ENCODE assay signal across 9 cellular contexts in genomic region chr11:66546368-66546965, GRCh38. TPM values are rescaled to one million over a fixed set of nuclear protein-coding genes. Genes with fewer than 3 reads are reported as not detected.
A peak's percentile ranks its signal among the peaks of the same experiment; 100 is the strongest.
DNase-seq lines count a peak whose midpoint lies in the region; FAIRE-seq and TF ChIP-seq lines count a peak whose summit lies in the region.
"Had no signal": no experiment of that assay in that cellular context is flagged by ENCODE, and none has a peak within 500 bp of the region (broad histone marks: within the 10 kb centered on the region; RNA-seq: fewer than 3 reads in every experiment).

Gene ACTN3, plus strand, starts transcription at chr11:66546903. Its CDS starts 35 bp downstream, at chr11:66546938.

- TF ChIP-seq CTCF in AG04449 (IDR thresholded peaks at IDR 0.05; ENCODE audit: insufficient read depth, low read length, missing control alignments) (no peak), HFFc6 (IDR thresholded peaks at IDR 0.05) (no peak)

- H3K27me3 ChIP-seq in stomach smooth muscle (ENCODE audit: control insufficient read depth in 1 of 2, insufficient read depth in 2 of 2, low read length in 2 of 2), result no peaks in the 10 kb centered on the region

- H3K4me1 ChIP-seq in stomach smooth muscle (ENCODE audit: control insufficient read depth, insufficient read depth, low read length), result peaks cover 33% of the 10 kb centered on the region

- peak within 1 kb of the TSS; percentile 78 to 81 for H3K9ac ChIP-seq in stomach smooth muscle (ENCODE audit: low read length in 2 of 2)

- DNase-seq in AG04449 (ENCODE audit: low read depth, low spot score) (no peak), HFFc6 (no peak), amniotic epithelial cell (ENCODE audit: low read depth) (peak; percentile 19), immature natural killer cell (peak in 1 of 3 donors; percentile 13), NCI-H226 (no peak), HTR-8/SVneo (ENCODE audit: insufficient read length, low spot score) (no peak)
- no peak for DNase-seq in stimulated activated CD4-positive, alpha-beta T cell treated with anti-CD3 and anti-CD28 coated beads, Interleukin-4, amount 100 ng/mL, for 24 hours

- H3K9me3 Mint-ChIP-seq in HFFc6 (no peaks in the 10 kb centered on the region), immature natural killer cell (no peaks in the 10 kb centered on the region)

- POLR2A ChIA-PET in AG04449 (lab: Yijun Ruan, JAX), result interaction anchor here (0.6 to 1.9 kb wide), 6 partner anchors 16 to 132 kb away, joined by 3 to 11 read pairs (median 3); partner anchors contain the start of genes BBS1, CTSF and RBM4B

- peaks cover 20% of the 10 kb centered on the region for H3K27me3 Mint-ChIP-seq in HFFc6 (ENCODE audit: insufficient read depth)
- peaks cover 0 to 8% (median 6%) of the 10 kb centered on the region in 3 donors for H3K27me3 Mint-ChIP-seq in immature natural killer cell (ENCODE audit: low read depth in 3 of 3)

- H3K4me3 ChIP-seq in AG04449 (ENCODE audit: low read depth, low read length), result peak within 1 kb of the TSS; percentile 79
- peak within 1 kb of the TSS; percentile 75 to 80 for H3K4me3 ChIP-seq in stomach smooth muscle (ENCODE audit: low read length in 2 of 2)

- FAIRE-seq in HTR-8/SVneo (lab: Jason Lieb, UNC), result no peak

- H3K9me3 ChIP-seq in stomach smooth muscle (ENCODE audit: control insufficient read depth in 2 of 2, low read length in 2 of 2), result no peaks in the 10 kb centered on the region

- CTCF ChIA-PET in AG04449 (lab: Yijun Ruan, JAX), result interaction anchor here (0.8 to 1.6 kb wide), 6 partner anchors 11 to 149 kb away, joined by 4 to 9 read pairs (median 6); partner anchors contain the start of genes CCDC87, CCS and RBM4B

- H3K27ac ChIP-seq in stomach smooth muscle (ENCODE audit: low read length), result peak within 1 kb of the TSS; percentile 60

- H3K4me3 Mint-ChIP-seq in HFFc6 (peak within 1 kb of the TSS; percentile 78), immature natural killer cell (peak within 1 kb of the TSS; percentile 86 to 92 (median 88))

- peaks cover 10 to 14% of the 10 kb centered on the region in 2 donors for H3K36me3 ChIP-seq in stomach smooth muscle (ENCODE audit: control insufficient read depth in 2 of 2, insufficient read depth in 2 of 2, low read length in 2 of 2)

- H3K36me3 Mint-ChIP-seq in HFFc6 (ENCODE audit: low read depth), result peaks cover 7% of the 10 kb centered on the region
- H3K36me3 Mint-ChIP-seq in immature natural killer cell, result peaks cover 7 to 11% (median 10%) of the 10 kb centered on the region in 3 donors

- peak within 1 kb of the TSS; percentile 41; the same call in 1 of the 2 replicates for H3K27ac Mint-ChIP-seq in HFFc6
- H3K27ac Mint-ChIP-seq in immature natural killer cell, result peak within 1 kb of the TSS; percentile 76 to 90 (median 82)

- H3K4me1 Mint-ChIP-seq in HFFc6 (ENCODE audit: low read depth) (peaks cover 34% of the 10 kb centered on the region), immature natural killer cell (peaks cover 39 to 42% of the 10 kb centered on the region in 2 donors)

RNA-seq across cellular contexts. Expression of gene ACTN3, which starts in this region (rescaled TPM):
- total RNA-seq in HFFc6 (2021; fragmentation: NEBNext Ultra II Directional; extraction: Animal tissue kit (Norgen Biotek cat#: 25700)), result under 1 TPM in 4 of 6 experiments, not detected in 2; 0.07 to 0.24 (median 0.10) TPM
- under 1 TPM in 1 of 3 donors, not detected in 2; 0.07 TPM for polyA plus RNA-seq in immature natural killer cell
- total RNA-seq: renal cortical epithelial cell had no signal
